Comparison of ENCODE assay signal across 9 cellular contexts in the genomic region with DNA sequence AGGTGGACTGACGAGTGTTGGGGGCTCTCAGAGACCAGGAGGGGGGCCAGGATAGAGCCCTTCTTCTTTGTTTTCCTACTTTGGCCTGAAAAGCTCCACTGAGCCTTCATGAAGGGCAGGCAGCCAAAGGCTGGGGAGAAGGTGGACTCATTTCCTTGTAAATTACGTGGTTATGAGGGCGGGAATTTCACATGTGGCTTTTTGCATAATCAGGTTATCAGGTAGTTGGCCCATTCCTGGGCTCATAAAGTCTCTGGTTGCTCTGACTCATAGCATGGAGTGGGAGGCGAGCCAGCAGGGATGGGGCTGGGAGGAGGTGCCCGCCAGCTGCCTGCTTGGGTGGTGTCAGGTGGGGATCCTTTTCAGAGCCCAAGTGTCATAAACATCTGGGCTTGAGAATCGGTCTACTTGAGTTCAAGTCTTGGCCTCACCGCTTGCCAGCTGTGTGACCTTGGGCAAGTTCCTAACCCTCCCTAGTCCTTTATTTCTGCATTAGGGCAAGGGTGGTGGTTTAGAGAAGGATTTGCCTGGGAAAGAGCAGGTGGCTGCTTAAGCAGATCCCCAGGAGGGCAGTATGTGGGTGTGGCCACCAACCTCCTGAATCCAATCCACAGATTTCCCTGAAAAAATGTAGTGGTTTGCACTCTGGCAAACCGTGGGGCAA. TPM values are rescaled to one million over a fixed set of nuclear protein-coding genes. Genes with fewer than 3 reads are reported as not detected.
DNase-seq lines count a peak whose midpoint lies in the region; ATAC-seq lines count a peak whose summit lies in the region.
"Had no signal": no experiment of that assay in that cellular context is flagged by ENCODE, and none has a peak within 500 bp of the region (broad histone marks: within the 10 kb centered on the region; RNA-seq: fewer than 3 reads in every experiment).

No MANE protein-coding gene starts in this region.

- no peaks in the 10 kb centered on the region for H4K20me1 ChIP-seq in GM23248 (ENCODE audit: insufficient read depth)

- no peak overlapping the region for H3K4me3 ChIP-seq in GM23248
- H3K4me3 ChIP-seq: gastrocnemius medialis had no signal

- H3K27ac ChIP-seq in GM23248, result no peak overlapping the region
- peak overlapping the region; percentile 64 for H3K27ac ChIP-seq in epithelial cell of prostate
- H3K27ac ChIP-seq: gastrocnemius medialis had no signal

- no peaks in the 10 kb centered on the region for H3K9me2 ChIP-seq in GM23248 (ENCODE audit: insufficient read depth)

- DNase-seq in GM23248, result peak; percentile 89
- peak; percentile 14 for DNase-seq in NCI-H524 treated with DMSO at 0.1 percent for 48 hours (lab: John Stamatoyannopoulos, UW)
- peak; percentile 97 for DNase-seq in epithelial cell of prostate (ENCODE audit: low read depth, low spot score)
- DNase-seq in putamen (ENCODE audit: low spot score), result peak; percentile 45
- DNase-seq in NCI-H128 (lab: John Stamatoyannopoulos, UW; ENCODE audit: unreplicated experiment), result no peak
- DNase-seq in stimulated activated CD4-positive, alpha-beta T cell treated with anti-CD3 and anti-CD28 coated beads, Interleukin-4, amount 100 ng/mL, for 1 hour, result no peak

- peak overlapping the region; percentile 53 for H3K4me2 ChIP-seq in GM23248 (ENCODE audit: unreplicated experiment)

- H3F3A ChIP-seq in GM23248 (ENCODE audit: insufficient read depth), result peaks cover 36% of the 10 kb centered on the region

- H3K4me1 ChIP-seq in GM23248 (ENCODE audit: insufficient read depth), result peaks cover 37% of the 10 kb centered on the region

- no peaks in the 10 kb centered on the region for H3K36me3 ChIP-seq in GM23248 (ENCODE audit: low read depth)
- H3K36me3 ChIP-seq: gastrocnemius medialis had no signal

- H3K9ac ChIP-seq in GM23248, result 0 out of 2 replicates have a peak overlapping the region, but pooled peaks have one; percentile 3

- H3K79me2 ChIP-seq in GM23248 (ENCODE audit: insufficient read depth), result no peaks in the 10 kb centered on the region

- H3K27me3 ChIP-seq in GM23248 (replicated peaks; ENCODE audit: insufficient read depth), result no peaks in the 10 kb centered on the region
- H3K27me3 ChIP-seq: gastrocnemius medialis had no signal

- in situ Hi-C loops in GM23248 (cut with MboI), result no loop called here

- WGBS in GM23248 (ENCODE audit: low coverage in 1 of 2, low lambda C conversion rate in 2 of 2, missing lambda C conversion rate in 2 of 2), 2 experiments, result 26 to 33% methylated on average over 8 of the region's 8 CpGs

- no peak overlapping the region for H2AFZ ChIP-seq in GM23248

- no peak for ATAC-seq in HG02759 (IDR thresholded peaks at IDR 0.05; ENCODE audit: unreplicated experiment)
- ATAC-seq in HG02610 (IDR thresholded peaks at IDR 0.05; ENCODE audit: unreplicated experiment), result no peak

- no peaks in the 10 kb centered on the region for H3K9me3 ChIP-seq in GM23248 (ENCODE audit: low read depth)
- H3K9me3 ChIP-seq: gastrocnemius medialis had no signal

RNA-seq across cellular contexts. Expression of a gene that starts 26.5 kb away (rescaled TPM):
- total RNA-seq in GM23248 (2014; rRNA removed; shearing (Covaris generic)), result 20.1 and 24.7 TPM in 2 replicates
- 44.8 and 47.4 TPM in 2 replicates for polyA plus RNA-seq in GM23248 (2016; fragmentation: Nextera tagmentation; extraction: Ambion mirVana)

Comparison
In these comparisons a context has a peak if more than half of its experiments do, and no peak if none do; other contexts are left out.
1. DNase-seq: peak in GM23248 (single experiment), NCI-H524 treated with DMSO at 0.1 percent for 48 hours (single experiment), epithelial cell of prostate (single experiment) and putamen (single experiment); none in NCI-H128 (single experiment) and stimulated activated CD4-positive, alpha-beta T cell treated with anti-CD3 and anti-CD28 coated beads, Interleukin-4, amount 100 ng/mL, for 1 hour (single experiment).